ENCODE assay signal across 25 cellular contexts in genomic region chr4:167183036-167183435, GRCh38. TPM values are rescaled to one million over a fixed set of nuclear protein-coding genes. Genes with fewer than 3 reads are reported as not detected.
DNase-seq lines count a peak whose midpoint lies in the region; ATAC-seq, FAIRE-seq and TF ChIP-seq lines count a peak whose summit lies in the region.
"Had no signal": no experiment of that assay in that cellular context is flagged by ENCODE, and none has a peak within 500 bp of the region (broad histone marks: within the 10 kb centered on the region; RNA-seq: fewer than 3 reads in every experiment).

No MANE protein-coding gene starts in this region.

- H3K56ac ChIP-seq in H1 (replicated peaks; ENCODE audit: insufficient read length, low read depth, low read length): no peak overlapping the region

- no peak overlapping the region for H2BK5ac ChIP-seq in H1 (ENCODE audit: low read depth, low read length)

- no peak overlapping the region for H4K8ac ChIP-seq in H1 (ENCODE audit: extremely low read depth, insufficient read depth, low read length)

- H3K27ac ChIP-seq in H1 (ENCODE audit: low read depth, low read length): no peak overlapping the region
- peak overlapping the region; percentile 67 for H3K27ac ChIP-seq in substantia nigra (ENCODE audit: low read depth, low read length, poor library complexity, severe bottlenecking)
- no peak overlapping the region for H3K27ac ChIP-seq in naive thymus-derived CD4-positive, alpha-beta T cell (ENCODE audit: low read depth, low read length)
- no peak overlapping the region for H3K27ac ChIP-seq in pancreas
- H3K27ac ChIP-seq: 22Rv1, KMS-11, PC-9, SJCRH30 had no signal

- H3K9me3 Mint-ChIP-seq in naive thymus-derived CD4-positive, alpha-beta T cell: peaks cover 0 to 11% (median 3%) of the 10 kb centered on the region in 11 donors

- CTCF ChIA-PET in H1 (lab: Charles Lee; ENCODE audit: partially characterized antibody): no interaction called here
- CTCF ChIA-PET in naive thymus-derived CD4-positive, alpha-beta T cell (lab: Charles Lee): no interaction called here

- no peak overlapping the region for H2BK15ac ChIP-seq in H1 (ENCODE audit: low read length)

- no peak overlapping the region for H2AK5ac ChIP-seq in H1 (ENCODE audit: low read depth, low read length)

- H3K4ac ChIP-seq in H1 (replicated peaks; ENCODE audit: insufficient read length, low read depth, low read length): no peak overlapping the region

- no peaks in the 10 kb centered on the region for H3K4me1 Mint-ChIP-seq in naive thymus-derived CD4-positive, alpha-beta T cell
- H3K4me1 Mint-ChIP-seq: IgD-negative memory B cell had no signal

- H3K36me3 ChIP-seq in H1 (ENCODE audit: control insufficient read depth in 2 of 4, insufficient read depth in 4 of 4, low read length in 3 of 4) (no peaks in the 10 kb centered on the region), pancreas (no peaks in the 10 kb centered on the region)
- H3K36me3 ChIP-seq in naive thymus-derived CD4-positive, alpha-beta T cell (ENCODE audit: control insufficient read depth in 2 of 3, insufficient read depth in 3 of 3, low read length in 3 of 3): no peaks in the 10 kb centered on the region
- H3K36me3 ChIP-seq: SJCRH30 had no signal

- FAIRE-seq in H1 (lab: Jason Lieb, UNC) (no peak), pancreas (lab: Jason Lieb, UNC) (no peak)
- FAIRE-seq: GM12892 had no signal

- H3K9ac ChIP-seq in H1 (replicated peaks in 1 of 4; ENCODE audit: extremely low read depth in 1 of 4, low read depth in 3 of 4, low read length in 3 of 4): no peak overlapping the region
- H3K9ac ChIP-seq: KMS-11 had no signal

- no peak for TF ChIP-seq EP300 in H1 (IDR thresholded peaks at IDR 0.05; ENCODE audit: borderline replicate concordance in 1 of 2, low read depth in 2 of 2, low read length in 2 of 2)

- POLR2A ChIA-PET in H1 (lab: Charles Lee; ENCODE audit: partially characterized antibody): no interaction called here
- POLR2A ChIA-PET in naive thymus-derived CD4-positive, alpha-beta T cell (lab: Charles Lee): no interaction called here

- H3K14ac ChIP-seq in H1 (ENCODE audit: insufficient read length): no peak overlapping the region

- no peak overlapping the region for H3K27ac Mint-ChIP-seq in naive thymus-derived CD4-positive, alpha-beta T cell
- H3K27ac Mint-ChIP-seq: IgD-negative memory B cell had no signal

- H3K27me3 ChIP-seq in H1 (replicated peaks in 1 of 4; ENCODE audit: control insufficient read depth in 3 of 4, extremely low read depth in 1 of 4, insufficient read depth in 3 of 4, low read length in 3 of 4) (no peaks in the 10 kb centered on the region), pancreas (no peaks in the 10 kb centered on the region)
- H3K27me3 ChIP-seq in naive thymus-derived CD4-positive, alpha-beta T cell (ENCODE audit: control insufficient read depth in 2 of 2, insufficient read depth in 2 of 2, low read length in 2 of 2): no peaks in the 10 kb centered on the region
- H3K27me3 ChIP-seq: SJCRH30 had no signal

- no peak overlapping the region for H3K4me2 ChIP-seq in H1 (ENCODE audit: insufficient read depth in 1 of 2, low read depth in 2 of 2, low read length in 2 of 2)
- H3K4me2 ChIP-seq: KMS-11, PC-9 had no signal

- no peak overlapping the region for H4K5ac ChIP-seq in H1 (ENCODE audit: insufficient read length, low read depth, low read length)

- no peak for ATAC-seq in naive thymus-derived CD4-positive, alpha-beta T cell
- ATAC-seq in pancreas (no peak), HG03039 (IDR thresholded peaks at IDR 0.05; ENCODE audit: unreplicated experiment) (no peak)
- ATAC-seq: Right ventricle myocardium inferior had no signal

- H3K79me2 ChIP-seq in H1 (ENCODE audit: control insufficient read depth in 1 of 2, insufficient read depth in 2 of 2, low read length in 2 of 2): no peaks in the 10 kb centered on the region

- no peaks in the 10 kb centered on the region for H4K20me1 ChIP-seq in H1 (replicated peaks in 1 of 2; ENCODE audit: control insufficient read depth in 1 of 2, insufficient read depth in 2 of 2, low read length in 2 of 2)

- H2BK12ac ChIP-seq in H1 (ENCODE audit: low read depth, low read length): no peak overlapping the region

- H3K23me2 ChIP-seq in H1 (ENCODE audit: low read depth, low read length): no peaks in the 10 kb centered on the region

- no peak overlapping the region for H3K23ac ChIP-seq in H1 (ENCODE audit: insufficient read length)

- TF ChIP-seq CTCF in H1 (IDR thresholded peaks at IDR 0.05; ENCODE audit: control extremely low read depth in 1 of 3, insufficient read depth in 1 of 3, low read depth in 1 of 3, low read length in 3 of 3) (no peak), pancreas (IDR thresholded peaks at IDR 0.05) (no peak)

- no peaks in the 10 kb centered on the region for H3K27me3 Mint-ChIP-seq in naive thymus-derived CD4-positive, alpha-beta T cell
- H3K27me3 Mint-ChIP-seq: IgD-negative memory B cell had no signal

- peak; percentile 33 for DNase-seq in Ammon's horn (ENCODE audit: low spot score)
- no peak for DNase-seq in H1 (ENCODE audit: low read depth in 1 of 2, low spot score in 2 of 2)
- peak; percentile 52 for DNase-seq in medulla oblongata (ENCODE audit: extremely low spot score)
- DNase-seq in substantia nigra (lab: John Stamatoyannopoulos, UW): peak in 19 of 49 donors; percentile 4 to 37 (median 15)
- no peak for DNase-seq in naive thymus-derived CD4-positive, alpha-beta T cell
- no peak for DNase-seq in pancreas
- no peak for DNase-seq in NCI-H1092 treated with DMSO at 0.1 percent for 48 hours (lab: John Stamatoyannopoulos, UW)
- DNase-seq: ACHN, DMS153, DND-41, MM.1S, NCI-H1694, NCI-H2029 treated with DMSO at 0.1 percent for 48 hours, NCI-H2227 treated with DMSO at 0.1 percent for 48 hours, NCI-H526 treated with DMSO at 0.1 percent for 48 hours, PC-9, SJCRH30 had no signal

- H3K4me1 ChIP-seq in H1 (replicated peaks in 1 of 4; ENCODE audit: control insufficient read depth in 3 of 4, insufficient read depth in 4 of 4, low read length in 3 of 4) (no peaks in the 10 kb centered on the region), pancreas (peaks cover 0 to 5% (median 0%) of the 10 kb centered on the region in 3 donors)
- no peaks in the 10 kb centered on the region for H3K4me1 ChIP-seq in naive thymus-derived CD4-positive, alpha-beta T cell (ENCODE audit: control insufficient read depth in 2 of 2, insufficient read depth in 2 of 2, low read length in 2 of 2)

- no peak for TF ChIP-seq RAD21 in H1 (IDR thresholded peaks at IDR 0.05 in 1 of 2, conservative IDR thresholded peaks at IDR 0.05 in 1 of 2; ENCODE audit: low read depth in 2 of 2, low read length in 2 of 2)

- H3K79me1 ChIP-seq in H1 (ENCODE audit: low read depth, low read length): no peaks in the 10 kb centered on the region

- no peak overlapping the region for H3K4me3 Mint-ChIP-seq in naive thymus-derived CD4-positive, alpha-beta T cell
- H3K4me3 Mint-ChIP-seq: IgD-negative memory B cell had no signal

- H2AFZ ChIP-seq in H1 (ENCODE audit: low read length): peak overlapping the region; percentile 76
- H2AFZ ChIP-seq: PC-9 had no signal

- no peak for TF ChIP-seq POLR2A in H1 (IDR thresholded peaks at IDR 0.05; ENCODE audit: control extremely low read depth in 1 of 2, low read depth in 2 of 2, low read length in 2 of 2)

- H3K4me3 ChIP-seq in H1 (ENCODE audit: extremely low read depth in 1 of 4, insufficient read depth in 2 of 4, low read depth in 3 of 4, low read length in 4 of 4) (no peak overlapping the region), pancreas (no peak overlapping the region)
- no peak overlapping the region for H3K4me3 ChIP-seq in naive thymus-derived CD4-positive, alpha-beta T cell (ENCODE audit: low read length)
- H3K4me3 ChIP-seq: PC-9, SJCRH30 had no signal

- no peaks in the 10 kb centered on the region for H3K36me3 Mint-ChIP-seq in naive thymus-derived CD4-positive, alpha-beta T cell
- H3K36me3 Mint-ChIP-seq: IgD-negative memory B cell had no signal

- no peak overlapping the region for H4K91ac ChIP-seq in H1 (replicated peaks; ENCODE audit: insufficient read length, low read length)

- no peak overlapping the region for H2BK20ac ChIP-seq in H1 (ENCODE audit: low read length)

- H3K18ac ChIP-seq in H1 (ENCODE audit: extremely low read depth, low read length): no peak overlapping the region

- no peaks in the 10 kb centered on the region for H3K9me3 ChIP-seq in H1 (ENCODE audit: insufficient read depth in 2 of 2, low read depth in 1 of 2, low read length in 1 of 2)
- H3K9me3 ChIP-seq in naive thymus-derived CD4-positive, alpha-beta T cell (ENCODE audit: control insufficient read depth in 2 of 3, low read length in 3 of 3): no peaks in the 10 kb centered on the region
- no peaks in the 10 kb centered on the region for H3K9me3 ChIP-seq in pancreas
- H3K9me3 ChIP-seq: SJCRH30 had no signal

- no peak overlapping the region for H2BK120ac ChIP-seq in H1 (replicated peaks; ENCODE audit: low read depth, low read length)

- intact Hi-C loops in naive thymus-derived CD4-positive, alpha-beta T cell (cut with micrococcal nuclease): no loop called here
- intact Hi-C loops in pancreas (cut with DNase I): no loop called here

TF ChIP-seq in H1, 55 proteins besides CTCF, POLR2A, EP300 and RAD21 (continues in another document):
- TF ChIP-seq CBX8 (IDR thresholded peaks at IDR 0.05; ENCODE audit: borderline replicate concordance, low read depth, low read length): no peak
- TF ChIP-seq SRF (IDR thresholded peaks at IDR 0.05; ENCODE audit: low read depth, low read length): no peak
- no peak for TF ChIP-seq CTBP2 (IDR thresholded peaks at IDR 0.05; ENCODE audit: borderline replicate concordance, insufficient read depth, insufficient read length, low read length)
- no peak for TF ChIP-seq SP4 (IDR thresholded peaks at IDR 0.05; ENCODE audit: low read length)
- TF ChIP-seq BCL11A (IDR thresholded peaks at IDR 0.05; ENCODE audit: low read depth in 2 of 2, low read length in 2 of 2): no peak
- TF ChIP-seq SP2 (IDR thresholded peaks at IDR 0.05; ENCODE audit: low read length): no peak
- TF ChIP-seq SIX5 (IDR thresholded peaks at IDR 0.05; ENCODE audit: low read depth, low read length): no peak
- TF ChIP-seq HDAC6 (IDR thresholded peaks at IDR 0.05; ENCODE audit: low read depth, low read length): no peak

RNA-seq across cellular contexts. Expression of gene SPOCK3, which starts 51.3 kb away (rescaled TPM):
- total RNA-seq in H1 (2021; fragmentation: NEBNext Ultra II Directional; extraction: Animal tissue kit (Norgen Biotek cat#: 25700)): 0.44 and 0.60 TPM in 2 replicates
- polyA plus RNA-seq in H1 (2011; rRNA removed): 0.08 and 0.14 TPM in 2 replicates
- polyA plus RNA-seq in H1 (2011; cell fraction: cytosol; rRNA removed): 0.34 TPM
- polyA plus RNA-seq in H1 (2011; cell fraction: nucleus; rRNA removed): 0.34 TPM
- 0.23 to 1.0 TPM (median 0.43 TPM) in 4 replicates for polyA plus RNA-seq in H1 (2012, experiment 1 of 2)
- not detected for polyA plus RNA-seq in H1 (2012, experiment 2 of 2)
- polyA plus RNA-seq in H1 (2013, experiment 1 of 2): 0.57 TPM
- 0.77 TPM for polyA plus RNA-seq in H1 (2013, experiment 2 of 2)
- polyA minus RNA-seq in H1 (2011; rRNA and poly(A)+ RNA removed): 0.76 and 1.5 TPM in 2 replicates
- polyA minus RNA-seq in H1 (2011; cell fraction: cytosol; rRNA and poly(A)+ RNA removed): not detected
- polyA minus RNA-seq in H1 (2011; cell fraction: nucleus; rRNA and poly(A)+ RNA removed): 1.7 TPM
- total RNA-seq in naive thymus-derived CD4-positive, alpha-beta T cell: under 1 TPM in 1 of 5 experiments, not detected in 4; 0.54 TPM
- not detected for polyA plus RNA-seq in naive thymus-derived CD4-positive, alpha-beta T cell
- total RNA-seq in pancreas: 1 to 10 TPM in 2 of 6 donors, under 1 TPM in 4; 0.16 to 2.0 (median 0.61) TPM
- polyA plus RNA-seq in pancreas: 1 to 10 TPM in 1 of 2 donors, under 1 TPM in 1; 0.30 to 3.1 TPM
- total RNA-seq: PC-9, Right ventricle myocardium inferior, RPMI7951 had no signal
- polyA plus RNA-seq: BJ, IgD-negative memory B cell had no signal

Comparison
In these comparisons a context has a peak if more than half of its experiments do, and no peak if none do; other contexts are left out.
1. DNase-seq: peak in Ammon's horn (single experiment) and medulla oblongata (single experiment); none in H1 (0 of 2), naive thymus-derived CD4-positive, alpha-beta T cell (0 of 9), pancreas (0 of 6) and NCI-H1092 treated with DMSO at 0.1 percent for 48 hours (single experiment).